22 cellular contexts compared by ENCODE assay signal in the genomic region with DNA sequence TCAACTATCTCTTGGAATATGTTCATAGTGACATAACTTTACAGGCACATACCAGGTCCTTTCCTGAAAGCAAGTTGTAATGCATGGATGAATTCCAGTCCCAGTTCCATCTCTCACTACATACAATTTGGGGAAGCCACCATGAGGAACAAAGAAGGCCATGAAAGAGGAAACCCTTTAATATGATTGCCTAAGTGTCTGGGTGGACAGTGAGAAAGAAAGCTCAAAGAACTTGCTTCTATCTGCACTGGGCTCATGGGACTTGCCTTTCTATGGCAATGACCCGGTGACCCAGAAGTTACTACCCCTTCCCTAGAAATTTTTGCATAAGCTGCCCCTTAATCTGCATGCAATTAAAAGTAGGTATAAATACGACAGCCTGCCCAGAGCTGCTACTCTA.
A peak's percentile ranks its signal among the peaks of the same experiment; 100 is the strongest.
DNase-seq lines count a peak whose midpoint lies in the region; ATAC-seq and TF ChIP-seq lines count a peak whose summit lies in the region.
"Had no signal": no experiment of that assay in that cellular context is flagged by ENCODE, and none has a peak within 500 bp of the region (broad histone marks: within the 10 kb centered on the region; RNA-seq: fewer than 3 reads in every experiment).

No MANE protein-coding gene starts in this region.

- H3K27me3 ChIP-seq in lower lobe of right lung (ENCODE audit: low read depth), result no peaks in the 10 kb centered on the region
- H3K27me3 ChIP-seq in gastrocnemius medialis, result no peaks in the 10 kb centered on the region
- H3K27me3 ChIP-seq in hepatocyte, result no peaks in the 10 kb centered on the region
- H3K27me3 ChIP-seq: BE2C had no signal

- 97% methylated on average over 2 of the region's 2 CpGs for WGBS in hepatocyte (ENCODE audit: low lambda C conversion rate, missing lambda C conversion rate)

- H4K20me1 ChIP-seq in hepatocyte (ENCODE audit: insufficient read depth, poor library complexity, severe bottlenecking), result no peaks in the 10 kb centered on the region

- intact Hi-C loops in Right ventricle myocardium superior (cut with DNase I) (no loop called here), left cardiac atrium (cut with DNase I) (no loop called here), lower lobe of right lung (cut with DNase I) (no loop called here), gastrocnemius medialis (cut with DNase I; ENCODE audit: low total_unique reads) (no loop called here)

- ATAC-seq in Right ventricle myocardium superior (ENCODE audit: poor library complexity) (peak; percentile 7), left cardiac atrium (no peak), lower lobe of right lung (peak; percentile 54 to 77), gastrocnemius medialis (no peak)
- ATAC-seq: GM12878, K562, SK-N-SH treated with all-trans-retinoic acid at 6 μM for 48 hours had no signal

- H3K4me3 ChIP-seq in lower lobe of right lung (no peak overlapping the region), gastrocnemius medialis (no peak overlapping the region), hepatocyte (no peak overlapping the region)
- H3K4me3 ChIP-seq: GM12878, GM23248, K562 had no signal

- no peaks in the 10 kb centered on the region for H3K79me2 ChIP-seq in hepatocyte

- DNase-seq in Right ventricle myocardium superior (no peak), left cardiac atrium (no peak), SKM-1 treated with dmso at 0.1 percent for 144 hours (lab: John Stamatoyannopoulos, UW; ENCODE audit: unreplicated experiment) (peak; percentile 84), lower lobe of right lung (no peak), gastrocnemius medialis (no peak), amygdala (lab: John Stamatoyannopoulos, UW) (no peak), dermis blood vessel endothelial cell (no peak), hepatocyte (ENCODE audit: low spot score) (no peak)
- DNase-seq: BE2C; CD4-positive, alpha-beta memory T cell; DMS153; EL; GM23248; NCI-H1048; NCI-H146; NCI-H2029 treated with DMSO at 0.1 percent for 48 hours; NCI-H2171; NCI-H526; SHP77 had no signal

- in situ Hi-C loops in gastrocnemius medialis (cut with MboI; ENCODE audit: low sequenced_read_pairs in 4 of 4), result no loop called here

- no peak overlapping the region for H2AFZ ChIP-seq in hepatocyte
- H2AFZ ChIP-seq: GM23248 had no signal

- H3K9me3 ChIP-seq in lower lobe of right lung (no peaks in the 10 kb centered on the region), gastrocnemius medialis (no peaks in the 10 kb centered on the region), hepatocyte (ENCODE audit: low read depth) (no peaks in the 10 kb centered on the region)
- H3K9me3 ChIP-seq: BE2C had no signal

- H3K9me2 ChIP-seq in hepatocyte (replicated peaks; ENCODE audit: insufficient read depth), result no peaks in the 10 kb centered on the region

- TF ChIP-seq CTCF in lower lobe of right lung (IDR thresholded peaks at IDR 0.05) (no peak), gastrocnemius medialis (IDR thresholded peaks at IDR 0.05 in 4 of 5, conservative IDR thresholded peaks at IDR 0.05 in 1 of 5) (no peak), hepatocyte (IDR thresholded peaks at IDR 0.05; ENCODE audit: poor library complexity) (no peak)

- TF ChIP-seq POLR2A in gastrocnemius medialis (IDR thresholded peaks at IDR 0.05), result no peak

- H3K4me1 ChIP-seq in lower lobe of right lung, result peaks cover 10% of the 10 kb centered on the region
- peaks cover 0 to 4% of the 10 kb centered on the region in 2 donors for H3K4me1 ChIP-seq in gastrocnemius medialis
- H3K4me1 ChIP-seq in hepatocyte (ENCODE audit: insufficient read depth), result no peaks in the 10 kb centered on the region
- H3K4me1 ChIP-seq: BE2C had no signal

- H3K4me2 ChIP-seq in hepatocyte, result no peak overlapping the region

- H3K36me3 ChIP-seq in lower lobe of right lung, result no peaks in the 10 kb centered on the region
- peaks cover 0 to 9% of the 10 kb centered on the region in 2 donors for H3K36me3 ChIP-seq in gastrocnemius medialis
- H3K36me3 ChIP-seq in hepatocyte (replicated peaks; ENCODE audit: insufficient read depth, low read depth), result no peaks in the 10 kb centered on the region
- H3K36me3 ChIP-seq: BE2C had no signal

- H3K27ac ChIP-seq in lower lobe of right lung (no peak overlapping the region), gastrocnemius medialis (no peak overlapping the region), hepatocyte (no peak overlapping the region)
- H3K27ac ChIP-seq: GM23248 had no signal

Comparison
In these comparisons a context has a peak if more than half of its experiments do, and no peak if none do; other contexts are left out.
1. ATAC-seq: peak in Right ventricle myocardium superior (single experiment) and lower lobe of right lung (2 of 2); none in left cardiac atrium (0 of 2) and gastrocnemius medialis (0 of 2).